10 cellular contexts compared by ENCODE assay signal in the genomic region with DNA sequence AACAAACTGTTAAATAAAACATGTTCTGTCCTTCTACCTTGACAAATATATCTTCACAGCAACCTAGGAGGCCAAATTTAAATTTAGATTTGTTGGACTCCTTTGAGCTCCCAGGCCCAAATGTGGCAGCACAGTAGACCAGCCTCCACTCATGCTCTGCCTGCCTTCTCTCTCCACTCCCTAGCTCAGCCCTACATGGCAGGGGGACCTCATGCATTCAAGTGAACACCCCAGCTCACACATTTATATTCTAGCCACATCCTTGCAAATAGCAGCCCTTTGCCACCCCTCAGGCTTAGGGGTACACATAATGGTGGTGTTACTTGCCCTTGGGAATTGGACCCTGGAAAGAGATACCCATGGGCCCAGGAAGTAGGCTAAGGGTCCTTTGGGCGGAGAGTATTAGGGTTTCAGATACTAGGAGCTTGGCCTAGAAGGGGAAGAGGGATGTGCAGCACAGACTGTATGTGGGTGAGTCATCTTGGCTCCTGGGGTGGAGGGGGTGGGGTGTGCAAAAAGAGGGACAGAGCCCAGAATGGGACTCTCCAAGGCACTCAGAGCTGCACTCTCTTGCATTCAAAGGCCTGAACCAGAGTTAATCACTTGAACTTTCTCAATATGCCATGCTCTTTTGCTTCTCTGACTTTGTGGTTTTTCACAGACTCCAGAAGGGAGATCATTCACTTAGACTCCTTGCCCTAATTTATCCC.
A peak's percentile ranks its signal among the peaks of the same experiment; 100 is the strongest.
DNase-seq lines count a peak whose midpoint lies in the region; ATAC-seq and TF ChIP-seq lines count a peak whose summit lies in the region.
"Had no signal": no experiment of that assay in that cellular context is flagged by ENCODE, and none has a peak within 500 bp of the region (broad histone marks: within the 10 kb centered on the region; RNA-seq: fewer than 3 reads in every experiment).

No MANE protein-coding gene starts in this region.

- POLR2A ChIA-PET in AG04449 (lab: Yijun Ruan, JAX), result interaction anchor here (0.6 to 1.0 kb wide), 3 partner anchors 12 to 357 kb away, joined by 3 to 4 read pairs (median 3); no protein-coding TSS in a partner anchor

- no peaks in the 10 kb centered on the region for H3K27me3 ChIP-seq in endodermal cell (ENCODE audit: control insufficient read depth, insufficient read depth, low read length, poor library complexity, severe bottlenecking)
- H3K27me3 ChIP-seq: cardiac muscle cell had no signal

- WGBS in endodermal cell (ENCODE audit: insufficient coverage in 1 of 2, insufficient read length in 1 of 2), 2 experiments, result 93 to 100% methylated on average over 1 of the region's 1 CpG
- 78 to 100% methylated on average over 1 of the region's 1 CpG for WGBS in mesodermal cell (ENCODE audit: insufficient coverage in 2 of 2), 2 experiments

- no peaks in the 10 kb centered on the region for H3K9me3 ChIP-seq in endodermal cell (ENCODE audit: control insufficient read depth, low read length)
- no peaks in the 10 kb centered on the region for H3K9me3 ChIP-seq in mesodermal cell (ENCODE audit: control insufficient read depth, low read length)

- DNase-seq in AG04449 (ENCODE audit: low read depth, low spot score) (peak; percentile 49), Kasumi-1 (lab: John Stamatoyannopoulos, UW) (peak; percentile 46 to 50), endodermal cell (no peak), NCI-H1694 treated with DMSO at 0.1 percent for 48 hours (lab: John Stamatoyannopoulos, UW) (no peak), ecto neural progenitor cell (ENCODE audit: low spot score) (no peak)
- DNase-seq in stimulated activated CD4-positive, alpha-beta T cell treated with anti-CD3 and anti-CD28 coated beads, Interleukin-2, amount 100 ng/mL, for 24 hours, result no peak

- H3K4me3 ChIP-seq in AG04449 (ENCODE audit: low read depth, low read length), result no peak overlapping the region
- H3K4me3 ChIP-seq in endodermal cell (ENCODE audit: low read length), result no peak overlapping the region
- H3K4me3 ChIP-seq in mesodermal cell (ENCODE audit: extremely low read depth, insufficient read depth, low read length, poor library complexity, severe bottlenecking), result no peak overlapping the region
- H3K4me3 ChIP-seq: cardiac muscle cell had no signal

- H3K27ac ChIP-seq in endodermal cell (ENCODE audit: low read depth, low read length), result no peak overlapping the region
- peak overlapping the region; percentile 80 for H3K27ac ChIP-seq in mesodermal cell (ENCODE audit: low read depth, low read length, severe bottlenecking)
- H3K27ac ChIP-seq: cardiac muscle cell had no signal

- TF ChIP-seq CTCF in AG04449 (IDR thresholded peaks at IDR 0.05; ENCODE audit: insufficient read depth, low read length, missing control alignments), result no peak
- TF ChIP-seq CTCF in endodermal cell (conservative IDR thresholded peaks at IDR 0.05), result no peak

- H3K4me1 ChIP-seq in endodermal cell (ENCODE audit: control insufficient read depth, insufficient read depth, low read length) (peaks cover 15% of the 10 kb centered on the region), mesodermal cell (ENCODE audit: control insufficient read depth, insufficient read depth, low read length, poor library complexity, severe bottlenecking) (peaks cover 51% of the 10 kb centered on the region)

- H3K36me3 Mint-ChIP-seq in endodermal cell (ENCODE audit: low read depth), result no peaks in the 10 kb centered on the region

- no peak overlapping the region for H3K4me3 Mint-ChIP-seq in endodermal cell

- peaks cover 36% of the 10 kb centered on the region for H3K4me1 Mint-ChIP-seq in endodermal cell

- H3K36me3 ChIP-seq in endodermal cell (ENCODE audit: control insufficient read depth, insufficient read depth, low read length) (no peaks in the 10 kb centered on the region), mesodermal cell (ENCODE audit: control insufficient read depth, insufficient read depth, low read length) (no peaks in the 10 kb centered on the region)
- H3K36me3 ChIP-seq: cardiac muscle cell had no signal

- ATAC-seq in GM21529 (IDR thresholded peaks at IDR 0.05; ENCODE audit: unreplicated experiment), result no peak
- ATAC-seq: HCT116 had no signal

- peaks cover 13% of the 10 kb centered on the region for H3K27me3 Mint-ChIP-seq in endodermal cell (ENCODE audit: insufficient read depth)

- no peak overlapping the region for H3K9ac ChIP-seq in endodermal cell (ENCODE audit: extremely low read depth, low read length, poor library complexity, severe bottlenecking)

- CTCF ChIA-PET in AG04449 (lab: Yijun Ruan, JAX), result interaction anchor here (1.1 to 6.4 kb wide), 5 partner anchors 12 to 300 kb away, joined by 3 to 32 read pairs (median 5); a partner anchor contains a TSS

- H3K9me3 Mint-ChIP-seq in endodermal cell, result no peaks in the 10 kb centered on the region

- H3K27ac Mint-ChIP-seq in endodermal cell, result peak overlapping the region; percentile 69

Comparison
In these comparisons a context has a peak if more than half of its experiments do, and no peak if none do; other contexts are left out.
1. DNase-seq: peak in AG04449 (single experiment) and Kasumi-1 (2 of 2); none in endodermal cell (single experiment), NCI-H1694 treated with DMSO at 0.1 percent for 48 hours (single experiment), stimulated activated CD4-positive, alpha-beta T cell treated with anti-CD3 and anti-CD28 coated beads, Interleukin-2, amount 100 ng/mL, for 24 hours (0 of 2) and ecto neural progenitor cell (single experiment).